Comparison of ENCODE assay signal across 16 cellular contexts in genomic region chr6:77040566-77041195, GRCh38.
"Had no signal": no experiment of that assay in that cellular context is flagged by ENCODE, and none has a peak within 500 bp of the region (broad histone marks: within the 10 kb centered on the region; RNA-seq: fewer than 3 reads in every experiment).

No MANE protein-coding gene starts in this region.

- H3K4me1 ChIP-seq: heart right ventricle, left lung, psoas muscle, right lobe of liver, spleen had no signal

- H3K36me3 ChIP-seq: heart right ventricle, left lung, right lobe of liver, spleen had no signal

- H3K4me3 ChIP-seq: heart right ventricle, left lung, psoas muscle, right lobe of liver, spleen had no signal

- H3K27me3 ChIP-seq: heart right ventricle, left lung, right lobe of liver, spleen had no signal

- DNase-seq: activated CD4-positive, alpha-beta T cell treated with anti-CD3 and anti-CD28 coated beads for 1 hour; activated CD4-positive, alpha-beta T cell treated with anti-CD3 and anti-CD28 coated beads, Interleukin-2, amount 50 U/mL, for 48 hours; activated gamma-delta T cell treated with Interleukin-2 at 50 U/mL for 16 hours; activated naive CD8-positive, alpha-beta T cell treated with anti-CD3 and anti-CD28 coated beads, Interleukin-2, amount 10 ng/mL, durations not matched to agents 7 days and 5 days; activated T-cell treated with anti-CD3 and anti-CD28 coated beads, Interleukin-2, amount 50 U/mL, for 72 hours; cerebellar nuclear complex; erythroblast; heart right ventricle; left lung; occipital lobe; psoas muscle; right lobe of liver; spleen; stimulated activated CD4-positive, alpha-beta T cell treated with anti-CD3 and anti-CD28 coated beads, Interleukin-1b, Interleukin-23, amount 100 ng/mL, for 48 hours; stimulated activated naive CD4-positive, alpha-beta T cell; T-helper 9 cell had no signal

- H3K9me3 ChIP-seq: psoas muscle had no signal

- ATAC-seq: activated T-cell treated with anti-CD3 and anti-CD28 coated beads, Interleukin-2, amount 50 U/mL, for 72 hours; heart right ventricle; left lung; psoas muscle; right lobe of liver had no signal

- H3K27ac ChIP-seq: heart right ventricle, left lung, psoas muscle, right lobe of liver, spleen had no signal
